Comparison of ENCODE assay signal across 1 cellular context in genomic region chr6:149751239-149751638, GRCh38.
TF ChIP-seq lines count a peak whose summit lies in the region.

No MANE protein-coding gene starts in this region.

TF ChIP-seq in GM12878, 131 proteins besides CTCF, POLR2A, EP300 and RAD21:
- TF ChIP-seq E2F8 (IDR thresholded peaks at IDR 0.05; ENCODE audit: low read depth, partially characterized antibody): no peak
- no peak for TF ChIP-seq NR2C1 (IDR thresholded peaks at IDR 0.05)
- TF ChIP-seq CUX1 (IDR thresholded peaks at IDR 0.05; ENCODE audit: insufficient replicate concordance, low read depth, low read length): no peak
- no peak for TF ChIP-seq STAT3 (IDR thresholded peaks at IDR 0.05; ENCODE audit: low read depth, low read length)
- TF ChIP-seq RELB (IDR thresholded peaks at IDR 0.05; ENCODE audit: low read depth): no peak
- no peak for TF ChIP-seq SMARCA5 (IDR thresholded peaks at IDR 0.05)
- TF ChIP-seq TCF7 (IDR thresholded peaks at IDR 0.05; ENCODE audit: borderline replicate concordance): no peak
- TF ChIP-seq CBX3 (IDR thresholded peaks at IDR 0.05; ENCODE audit: borderline replicate concordance, low read depth): no peak
- no peak for TF ChIP-seq ZSCAN29 (IDR thresholded peaks at IDR 0.05)
- TF ChIP-seq ZNF207 (IDR thresholded peaks at IDR 0.05; ENCODE audit: borderline replicate concordance): no peak
- TF ChIP-seq MAX (IDR thresholded peaks at IDR 0.05; ENCODE audit: low read depth, low read length): no peak
- TF ChIP-seq EZH2 (IDR thresholded peaks at IDR 0.05; ENCODE audit: borderline replicate concordance, control insufficient read depth, low read depth, low read length): no peak
